ENCODE assay signal across 13 cellular contexts in genomic region chr6:21134401-21134800, GRCh38.
DNase-seq lines count a peak whose midpoint lies in the region; ATAC-seq and TF ChIP-seq lines count a peak whose summit lies in the region.
"Had no signal": no experiment of that assay in that cellular context is flagged by ENCODE, and none has a peak within 500 bp of the region (broad histone marks: within the 10 kb centered on the region; RNA-seq: fewer than 3 reads in every experiment).

No MANE protein-coding gene starts in this region.

- 0 out of 2 replicates have a peak overlapping the region, but pooled peaks have one; percentile 21 for H3K9ac ChIP-seq in iPS-20b (ENCODE audit: low read depth, low read length)

- H3K4me3 Mint-ChIP-seq in brain, result peak overlapping the region in 4 of 5 experiments; percentile 8 to 76 (median 74)
- no peak overlapping the region for H3K4me3 Mint-ChIP-seq in activated naive CD4-positive, alpha-beta T cell treated with anti-CD3 and anti-CD28 coated beads for 36 hours
- H3K4me3 Mint-ChIP-seq: CD8-positive, alpha-beta memory T cell had no signal

- H3K27ac Mint-ChIP-seq in brain, result peak overlapping the region; percentile 75 to 98 (median 82)
- no peak overlapping the region for H3K27ac Mint-ChIP-seq in activated naive CD4-positive, alpha-beta T cell treated with anti-CD3 and anti-CD28 coated beads for 36 hours
- H3K27ac Mint-ChIP-seq: CD8-positive, alpha-beta memory T cell had no signal

- H3K27me3 Mint-ChIP-seq in brain, result peaks cover 3% of the 10 kb centered on the region
- no peaks in the 10 kb centered on the region for H3K27me3 Mint-ChIP-seq in activated naive CD4-positive, alpha-beta T cell treated with anti-CD3 and anti-CD28 coated beads for 36 hours (ENCODE audit: low read depth)
- H3K27me3 Mint-ChIP-seq: CD8-positive, alpha-beta memory T cell had no signal

- H3K27me3 ChIP-seq in iPS-20b (ENCODE audit: insufficient read depth, low read length), result no peaks in the 10 kb centered on the region

- H3K4me1 Mint-ChIP-seq in brain, result peaks cover 89% of the 10 kb centered on the region
- no peaks in the 10 kb centered on the region for H3K4me1 Mint-ChIP-seq in activated naive CD4-positive, alpha-beta T cell treated with anti-CD3 and anti-CD28 coated beads for 36 hours (ENCODE audit: low read depth)
- H3K4me1 Mint-ChIP-seq: CD8-positive, alpha-beta memory T cell had no signal

- H3K9me3 Mint-ChIP-seq in brain, result no peaks in the 10 kb centered on the region
- no peaks in the 10 kb centered on the region for H3K9me3 Mint-ChIP-seq in activated naive CD4-positive, alpha-beta T cell treated with anti-CD3 and anti-CD28 coated beads for 36 hours
- H3K9me3 Mint-ChIP-seq: CD8-positive, alpha-beta memory T cell had no signal

- DNase-seq in GM04504 (ENCODE audit: low read depth) (peak; percentile 50), MV-4-11 (lab: John Stamatoyannopoulos, UW) (no peak)
- DNase-seq in NK-92 treated with Interleukin-12 subunit alpha and Interleukin-12 subunit beta, amount 100 ng/mL, for 24 hours (lab: John Stamatoyannopoulos, UW), result no peak
- no peak for DNase-seq in activated naive CD4-positive, alpha-beta T cell treated with anti-CD3 and anti-CD28 coated beads for 36 hours
- DNase-seq: Caco-2; CD8-positive, alpha-beta memory T cell had no signal

- H3K4me3 ChIP-seq in iPS-20b (ENCODE audit: low read length), result peak overlapping the region; percentile 25; the same call in 1 of the 2 replicates
- H3K4me3 ChIP-seq: A549, K562 had no signal

- intact Hi-C loops in activated naive CD4-positive, alpha-beta T cell treated with anti-CD3 and anti-CD28 coated beads for 36 hours (cut with micrococcal nuclease), result no loop called here

- peaks cover 42% of the 10 kb centered on the region; the same call in 1 of the 2 replicates for H3K4me1 ChIP-seq in iPS-20b (ENCODE audit: insufficient read depth, low read length)
- H3K4me1 ChIP-seq: A549, Caco-2 had no signal

- no peaks in the 10 kb centered on the region for H3K36me3 ChIP-seq in iPS-20b (ENCODE audit: insufficient read depth, low read depth, low read length)

- CTCF ChIA-PET in activated naive CD4-positive, alpha-beta T cell treated with anti-CD3 and anti-CD28 coated beads for 36 hours (lab: Charles Lee), result no interaction called here

- ATAC-seq in GM21619 (IDR thresholded peaks at IDR 0.05; ENCODE audit: unreplicated experiment), result no peak
- ATAC-seq: A549, HCT116, K562 had no signal

- no peaks in the 10 kb centered on the region for H3K36me3 Mint-ChIP-seq in brain
- peaks cover 4% of the 10 kb centered on the region for H3K36me3 Mint-ChIP-seq in activated naive CD4-positive, alpha-beta T cell treated with anti-CD3 and anti-CD28 coated beads for 36 hours (ENCODE audit: low read depth)

- H3K9me3 ChIP-seq in iPS-20b (ENCODE audit: insufficient read depth, low read depth, low read length), result no peaks in the 10 kb centered on the region
- H3K9me3 ChIP-seq: A549, Caco-2 had no signal

- TF ChIP-seq CTCF in brain (conservative IDR thresholded peaks at IDR 0.05), result no peak

- H3K27ac ChIP-seq in iPS-20b (ENCODE audit: low read length), result no peak overlapping the region
- H3K27ac ChIP-seq: A549, HL-60 had no signal
